ENCODE assay signal across 23 cellular contexts in the genomic region with DNA sequence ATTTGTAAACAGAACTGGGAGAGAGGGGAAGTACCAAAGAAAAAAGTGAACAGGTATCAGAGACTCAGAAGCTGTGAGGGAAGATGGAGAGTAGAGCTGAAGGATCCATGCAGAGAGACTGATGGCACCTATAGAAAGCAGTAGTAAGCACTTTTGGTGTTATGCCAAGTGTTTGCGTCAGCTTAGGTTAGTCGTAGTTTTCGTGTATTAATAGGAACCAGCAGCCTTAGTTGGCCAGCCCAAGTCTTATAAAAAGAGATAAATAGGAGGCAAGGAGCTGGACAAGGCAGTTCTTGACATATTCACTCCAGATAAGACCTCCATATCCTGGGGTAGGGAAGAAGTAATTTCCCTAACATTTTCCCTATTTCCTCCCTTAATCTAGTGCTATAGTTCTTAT.
"Had no signal": no experiment of that assay in that cellular context is flagged by ENCODE, and none has a peak within 500 bp of the region (broad histone marks: within the 10 kb centered on the region; RNA-seq: fewer than 3 reads in every experiment).

No MANE protein-coding gene starts in this region.

- ATAC-seq: activated CD4-positive, alpha-beta T cell treated with anti-CD3 and anti-CD28 coated beads for 36 hours; activated naive CD8-positive, alpha-beta T cell treated with anti-CD3 and anti-CD28 coated beads, Interleukin-2, amount 50 U/mL, for 24 hours; activated T-cell treated with anti-CD3 and anti-CD28 coated beads, Interleukin-2, amount 50 U/mL, for 72 hours; gastrocnemius medialis; left lung; stimulated activated naive B cell treated with anti-CD40 and anti-IgM and Interleukin-4, amounts not matched to agents 10 μg/mL and 1 μg/mL and 100 μg/mL, for 72 hours had no signal

- H3K4me1 Mint-ChIP-seq: activated B cell treated with CpG ODN at 0.5 μM for 24 hours; activated CD4-positive, alpha-beta memory T cell treated with anti-CD3 and anti-CD28 coated beads, Interleukin-2, amount 10 ng/mL, durations not matched to agents 7 days and 5 days; activated CD4-positive, alpha-beta T cell treated with anti-CD3 and anti-CD28 coated beads for 36 hours; activated naive CD8-positive, alpha-beta T cell treated with anti-CD3 and anti-CD28 coated beads, Interleukin-2, amount 50 U/mL, for 24 hours; endodermal cell; naive B cell; stimulated activated naive B cell treated with anti-CD40 and anti-IgM and Interleukin-4, amounts not matched to agents 10 μg/mL and 1 μg/mL and 100 μg/mL, for 72 hours had no signal

- H3K27ac Mint-ChIP-seq: activated B cell treated with CpG ODN at 0.5 μM for 24 hours; activated CD4-positive, alpha-beta memory T cell treated with anti-CD3 and anti-CD28 coated beads, Interleukin-2, amount 10 ng/mL, durations not matched to agents 7 days and 5 days; activated CD4-positive, alpha-beta T cell treated with anti-CD3 and anti-CD28 coated beads for 36 hours; activated naive CD8-positive, alpha-beta T cell treated with anti-CD3 and anti-CD28 coated beads, Interleukin-2, amount 50 U/mL, for 24 hours; activated T-cell treated with anti-CD3 and anti-CD28 coated beads, Interleukin-2, amount 50 U/mL, for 72 hours; endodermal cell; naive B cell; stimulated activated naive B cell treated with anti-CD40 and anti-IgM and Interleukin-4, amounts not matched to agents 10 μg/mL and 1 μg/mL and 100 μg/mL, for 72 hours had no signal

- DNase-seq: activated B cell treated with CpG ODN at 0.5 μM for 24 hours; activated CD4-positive, alpha-beta memory T cell treated with anti-CD3 and anti-CD28 coated beads, Interleukin-2, amount 10 ng/mL, durations not matched to agents 7 days and 5 days; activated CD4-positive, alpha-beta T cell treated with anti-CD3 and anti-CD28 coated beads for 36 hours; activated effector memory CD4-positive, alpha-beta T cell treated with Interleukin-2 at 50 U/mL for 16 hours; activated naive CD4-positive, alpha-beta T cell treated with anti-CD3 and anti-CD28 coated beads, Interleukin-2, amount 50 U/mL, for 16 hours; activated naive CD8-positive, alpha-beta T cell treated with anti-CD3 and anti-CD28 coated beads, Interleukin-2, amount 50 U/mL, for 24 hours; activated T-cell treated with anti-CD3 and anti-CD28 coated beads, Interleukin-2, amount 50 U/mL, for 72 hours; colonic mucosa; endodermal cell; gastrocnemius medialis; hippocampal formation; kidney glomerular epithelial cell; left lung; naive B cell; posterior cingulate gyrus; sigmoid colon; stimulated activated CD4-positive, alpha-beta T cell treated with anti-CD3 and anti-CD28 coated beads, Interleukin-2, amount 100 ng/mL, for 48 hours; stimulated activated CD8-positive, alpha-beta memory T cell treated with anti-CD3 and anti-CD28 coated beads, Interleukin-4, amount 100 ng/mL, for 48 hours; stimulated activated naive B cell treated with anti-CD40 and anti-IgM and Interleukin-4, amounts not matched to agents 10 μg/mL and 1 μg/mL and 100 μg/mL, for 72 hours; T1000; testis; upper lobe of left lung had no signal

- H3K4me3 Mint-ChIP-seq: activated B cell treated with CpG ODN at 0.5 μM for 24 hours; activated CD4-positive, alpha-beta memory T cell treated with anti-CD3 and anti-CD28 coated beads, Interleukin-2, amount 10 ng/mL, durations not matched to agents 7 days and 5 days; activated CD4-positive, alpha-beta T cell treated with anti-CD3 and anti-CD28 coated beads for 36 hours; activated naive CD8-positive, alpha-beta T cell treated with anti-CD3 and anti-CD28 coated beads, Interleukin-2, amount 50 U/mL, for 24 hours; activated T-cell treated with anti-CD3 and anti-CD28 coated beads, Interleukin-2, amount 50 U/mL, for 72 hours; endodermal cell; naive B cell; stimulated activated naive B cell treated with anti-CD40 and anti-IgM and Interleukin-4, amounts not matched to agents 10 μg/mL and 1 μg/mL and 100 μg/mL, for 72 hours had no signal

- H3K9me3 ChIP-seq: colonic mucosa, gastrocnemius medialis, sigmoid colon, testis had no signal

- H3K36me3 Mint-ChIP-seq: naive B cell; stimulated activated naive B cell treated with anti-CD40 and anti-IgM and Interleukin-4, amounts not matched to agents 10 μg/mL and 1 μg/mL and 100 μg/mL, for 72 hours had no signal

- H3K27me3 ChIP-seq: colonic mucosa, gastrocnemius medialis, left lung, sigmoid colon, testis, upper lobe of left lung had no signal

- H3K27ac ChIP-seq: colonic mucosa, gastrocnemius medialis, left lung, sigmoid colon, testis, upper lobe of left lung had no signal

- H3K27me3 Mint-ChIP-seq: activated B cell treated with CpG ODN at 0.5 μM for 24 hours; activated CD4-positive, alpha-beta memory T cell treated with anti-CD3 and anti-CD28 coated beads, Interleukin-2, amount 10 ng/mL, durations not matched to agents 7 days and 5 days; activated CD4-positive, alpha-beta T cell treated with anti-CD3 and anti-CD28 coated beads for 36 hours; activated naive CD8-positive, alpha-beta T cell treated with anti-CD3 and anti-CD28 coated beads, Interleukin-2, amount 50 U/mL, for 24 hours; naive B cell; stimulated activated naive B cell treated with anti-CD40 and anti-IgM and Interleukin-4, amounts not matched to agents 10 μg/mL and 1 μg/mL and 100 μg/mL, for 72 hours had no signal

- H3K4me1 ChIP-seq: colonic mucosa, gastrocnemius medialis, left lung, sigmoid colon, testis, upper lobe of left lung had no signal

- H3K36me3 ChIP-seq: colonic mucosa, gastrocnemius medialis, left lung, sigmoid colon, upper lobe of left lung had no signal

- H3K4me3 ChIP-seq: colonic mucosa, gastrocnemius medialis, left lung, lung, sigmoid colon, testis, upper lobe of left lung had no signal
